ENCODE assay signal across 21 cellular contexts in genomic region chrX:56503941-56504673, GRCh38. TPM values are rescaled to one million over a fixed set of nuclear protein-coding genes. Genes with fewer than 3 reads are reported as not detected.
DNase-seq lines count a peak whose midpoint lies in the region; TF ChIP-seq lines count a peak whose summit lies in the region.
"Had no signal": no experiment of that assay in that cellular context is flagged by ENCODE, and none has a peak within 500 bp of the region (broad histone marks: within the 10 kb centered on the region; RNA-seq: fewer than 3 reads in every experiment).

No MANE protein-coding gene starts in this region.

- no peaks in the 10 kb centered on the region for H3K9me2 ChIP-seq in SK-N-SH

- no peak overlapping the region for H3K4me2 ChIP-seq in SK-N-SH

- H3K27me3 ChIP-seq in adipocyte (replicated peaks; ENCODE audit: control insufficient read depth, insufficient read depth, low read length) (no peaks in the 10 kb centered on the region), sigmoid colon (no peaks in the 10 kb centered on the region), SK-N-SH (ENCODE audit: insufficient read depth) (no peaks in the 10 kb centered on the region)

- peaks cover 19% of the 10 kb centered on the region for H3K9me3 ChIP-seq in adipocyte (ENCODE audit: control insufficient read depth, low read length)
- H3K9me3 ChIP-seq in sigmoid colon: no peaks in the 10 kb centered on the region
- H3K9me3 ChIP-seq in SK-N-SH: no peaks in the 10 kb centered on the region

- CTCF ChIA-PET in SK-N-SH (lab: Yijun Ruan, JAX): interaction anchor here (0.9 to 1.6 kb wide), 2 partner anchors 13 to 94 kb away, joined by 3 to 6 read pairs; no protein-coding TSS in a partner anchor

- 78 to 85% methylated on average over 2 of the region's 2 CpGs for WGBS in sigmoid colon, 2 donors
- WGBS in SK-N-SH (ENCODE audit: low lambda C conversion rate): 0% methylated on average over 2 of the region's 2 CpGs

- peak; percentile 13 for DNase-seq in AG20443 (ENCODE audit: low spot score)
- peak; percentile 4 for DNase-seq in HPDE6-E6E7 (ENCODE audit: extremely low spot score)
- peak; percentile 0 for DNase-seq in adipocyte (ENCODE audit: low read depth)
- peak; percentile 29 for DNase-seq in kidney tubule cell (ENCODE audit: low spot score)
- DNase-seq in sigmoid colon: no peak
- DNase-seq in SK-N-SH: no peak
- DNase-seq in HuH-7.5 (ENCODE audit: low spot score): no peak
- no peak for DNase-seq in ecto neural progenitor cell (ENCODE audit: low spot score)
- DNase-seq: activated CD4-positive, CD25-positive, alpha-beta regulatory T cell; activated CD8-positive, alpha-beta T cell treated with anti-CD3 and anti-CD28 coated beads for 36 hours; activated T-cell treated with anti-CD3 and anti-CD28 coated beads, Interleukin-2, amount 50 U/mL, for 1 hour; DMS53; kidney; NCI-H1930; NCI-H510A; nephron progenitor cell; posterior cingulate gyrus; SHP77 treated with DMSO at 0.1 percent for 48 hours; stimulated activated CD4-positive, alpha-beta T cell treated with anti-CD3 and anti-CD28 coated beads, Interleukin-4, amount 100 ng/mL, for 24 hours had no signal

- no peaks in the 10 kb centered on the region for H4K20me1 ChIP-seq in SK-N-SH (ENCODE audit: insufficient read depth)

- TF ChIP-seq CTCF in sigmoid colon (IDR thresholded peaks at IDR 0.05) (peak in 1 of 4 experiments; percentile 5), SK-N-SH (IDR thresholded peaks at IDR 0.05) (no peak; the same call in 1 of the 2 replicates)

- H3K27ac ChIP-seq in sigmoid colon (no peak overlapping the region), SK-N-SH (ENCODE audit: low read depth in 2 of 2, low read length in 1 of 2) (no peak overlapping the region)
- H3K27ac ChIP-seq: HL-60 had no signal

- POLR2A ChIA-PET in SK-N-SH (lab: Yijun Ruan, JAX): no interaction called here

- H3K36me3 ChIP-seq in adipocyte (ENCODE audit: control insufficient read depth, insufficient read depth, low read length, severe bottlenecking) (no peaks in the 10 kb centered on the region), sigmoid colon (no peaks in the 10 kb centered on the region), SK-N-SH (replicated peaks in 1 of 2; ENCODE audit: control insufficient read depth in 1 of 2, insufficient read depth in 2 of 2, low read length in 1 of 2) (no peaks in the 10 kb centered on the region)

- H3K9ac ChIP-seq in adipocyte (ENCODE audit: low read length) (no peak overlapping the region), SK-N-SH (no peak overlapping the region)

- no peak overlapping the region for H3K4me3 ChIP-seq in adipocyte (ENCODE audit: low read length)
- no peak overlapping the region for H3K4me3 ChIP-seq in sigmoid colon
- no peak overlapping the region for H3K4me3 ChIP-seq in SK-N-SH (ENCODE audit: low read depth in 2 of 2, low read length in 1 of 2)
- H3K4me3 ChIP-seq: K562 had no signal

- H3K79me2 ChIP-seq in SK-N-SH (ENCODE audit: insufficient read depth): no peaks in the 10 kb centered on the region

- intact Hi-C loops in sigmoid colon (cut with DNase I): no loop called here

- H2AFZ ChIP-seq in SK-N-SH (ENCODE audit: low read depth): no peak overlapping the region

- TF ChIP-seq EP300 in sigmoid colon (IDR thresholded peaks at IDR 0.05) (no peak), SK-N-SH (IDR thresholded peaks at IDR 0.05; ENCODE audit: borderline replicate concordance in 1 of 2, low read depth in 1 of 2, low read length in 1 of 2) (no peak)

- no peak for TF ChIP-seq RAD21 in SK-N-SH (IDR thresholded peaks at IDR 0.05; ENCODE audit: low read length)

- H3K4me1 ChIP-seq in adipocyte (ENCODE audit: control insufficient read depth, insufficient read depth, low read length) (no peaks in the 10 kb centered on the region), sigmoid colon (no peaks in the 10 kb centered on the region), SK-N-SH (ENCODE audit: control insufficient read depth in 1 of 2, insufficient read depth in 2 of 2, low read depth in 1 of 2, low read length in 1 of 2) (no peaks in the 10 kb centered on the region)

- H3F3A ChIP-seq in SK-N-SH (replicated peaks; ENCODE audit: insufficient read depth): no peaks in the 10 kb centered on the region

- no peak for TF ChIP-seq POLR2A in sigmoid colon (IDR thresholded peaks at IDR 0.05)

TF ChIP-seq in SK-N-SH, 30 proteins besides CTCF, POLR2A, EP300 and RAD21:
- no peak for TF ChIP-seq ELF1 (IDR thresholded peaks at IDR 0.05)
- no peak for TF ChIP-seq RCOR1 (IDR thresholded peaks at IDR 0.05; ENCODE audit: low read length)
- TF ChIP-seq USF1 (IDR thresholded peaks at IDR 0.05; ENCODE audit: borderline replicate concordance, low read depth): no peak
- TF ChIP-seq SIN3A (IDR thresholded peaks at IDR 0.05; ENCODE audit: borderline replicate concordance, low read depth, low read length): no peak
- TF ChIP-seq NRF1 (IDR thresholded peaks at IDR 0.05; ENCODE audit: low read depth, low read length): no peak
- TF ChIP-seq RFX5 (IDR thresholded peaks at IDR 0.05; ENCODE audit: low read length): no peak
- no peak for TF ChIP-seq TAF1 (IDR thresholded peaks at IDR 0.05; ENCODE audit: borderline replicate concordance, low read depth, low read length)
- TF ChIP-seq SMC3 (IDR thresholded peaks at IDR 0.05; ENCODE audit: low read depth, low read length): no peak
- TF ChIP-seq NFIC (IDR thresholded peaks at IDR 0.05; ENCODE audit: borderline replicate concordance): no peak
- TF ChIP-seq JUND (IDR thresholded peaks at IDR 0.05): no peak

RNA-seq across cellular contexts. Expression of gene UBQLN2, which starts 59.3 kb away (rescaled TPM):
- total RNA-seq in sigmoid colon: 10 to 100 TPM; 23.6 to 28.9 (median 25.4) TPM
- polyA plus RNA-seq in sigmoid colon: 10 to 100 TPM in 1 of 3 donors, 1 to 10 TPM in 2; 6.6 to 12.4 (median 7.2) TPM
- 10.7 and 13.0 TPM in 2 replicates for polyA plus RNA-seq in SK-N-SH (2012; rRNA removed)
- polyA plus RNA-seq in SK-N-SH (2012; cell fraction: cytosol; rRNA removed): 14.7 and 16.4 TPM in 2 replicates
- polyA plus RNA-seq in SK-N-SH (2012; cell fraction: nucleus; rRNA removed): 9.1 and 12.1 TPM in 2 replicates

Comparison
In these comparisons a context has a peak if more than half of its experiments do, and no peak if none do; other contexts are left out.
1. DNase-seq: peak in AG20443 (single experiment), HPDE6-E6E7 (single experiment), adipocyte (single experiment) and kidney tubule cell (single experiment); none in sigmoid colon (single experiment), SK-N-SH (single experiment), HuH-7.5 (single experiment) and ecto neural progenitor cell (single experiment).